Comparison of ENCODE assay signal across 31 cellular contexts in genomic region chr5:178595145-178595544, GRCh38. TPM values are rescaled to one million over a fixed set of nuclear protein-coding genes. Genes with fewer than 3 reads are reported as not detected.
"Had no signal": no experiment of that assay in that cellular context is flagged by ENCODE, and none has a peak within 500 bp of the region (broad histone marks: within the 10 kb centered on the region; RNA-seq: fewer than 3 reads in every experiment).

No MANE protein-coding gene starts in this region.

- ATAC-seq: activated CD8-positive, alpha-beta memory T cell treated with anti-CD3 and anti-CD28 coated beads, Interleukin-2, amount 10 ng/mL, durations not matched to agents 7 days and 5 days had no signal

- DNase-seq: activated CD4-positive, alpha-beta memory T cell treated with anti-CD3 and anti-CD28 coated beads, Interleukin-2, amount 10 ng/mL, durations not matched to agents 7 days and 5 days; activated CD4-positive, alpha-beta T cell treated with anti-CD3 and anti-CD28 coated beads for 1 hour; activated CD4-positive, alpha-beta T cell treated with anti-CD3 and anti-CD28 coated beads for 48 hours; activated CD4-positive, CD25-positive, alpha-beta regulatory T cell; activated CD8-positive, alpha-beta memory T cell treated with anti-CD3 and anti-CD28 coated beads for 24 hours; activated CD8-positive, alpha-beta memory T cell treated with anti-CD3 and anti-CD28 coated beads, Interleukin-2, amount 10 ng/mL, durations not matched to agents 7 days and 5 days; activated CD8-positive, alpha-beta memory T cell treated with anti-CD3 and anti-CD28 coated beads, Interleukin-2, amount 50 U/mL, for 48 hours; activated effector memory CD4-positive, alpha-beta T cell treated with anti-CD3 and anti-CD28 coated beads, Interleukin-2, amount 50 U/mL, for 16 hours; activated naive CD4-positive, alpha-beta T cell; activated naive CD4-positive, alpha-beta T cell treated with anti-CD3 and anti-CD28 coated beads, Interleukin-2, amount 50 U/mL, for 16 hours; activated naive CD8-positive, alpha-beta T cell treated with anti-CD3 and anti-CD28 coated beads for 36 hours; activated T-cell treated with anti-CD3 and anti-CD28 coated beads, Interleukin-2, amount 50 U/mL, for 48 hours; amygdala; KG1; NCI-H1105; NCI-H1436; NCI-H1694; NCI-H1930; NCI-H345; NCI-H524 treated with DMSO at 0.1 percent for 48 hours; NCI-H748 treated with DMSO at 0.1 percent for 48 hours; NK-92 treated with Interleukin-12 subunit alpha and Interleukin-12 subunit beta, amount 100 ng/mL, for 24 hours; Right ventricle myocardium superior; SW 1271; T1000; WERI-Rb-1 had no signal

- H3K27ac Mint-ChIP-seq: activated CD4-positive, alpha-beta memory T cell treated with anti-CD3 and anti-CD28 coated beads, Interleukin-2, amount 10 ng/mL, durations not matched to agents 7 days and 5 days; activated CD8-positive, alpha-beta memory T cell treated with anti-CD3 and anti-CD28 coated beads, Interleukin-2, amount 10 ng/mL, durations not matched to agents 7 days and 5 days; activated naive CD8-positive, alpha-beta T cell treated with anti-CD3 and anti-CD28 coated beads for 36 hours had no signal

- H3K4me3 Mint-ChIP-seq: activated CD4-positive, alpha-beta memory T cell treated with anti-CD3 and anti-CD28 coated beads, Interleukin-2, amount 10 ng/mL, durations not matched to agents 7 days and 5 days; activated CD8-positive, alpha-beta memory T cell treated with anti-CD3 and anti-CD28 coated beads, Interleukin-2, amount 10 ng/mL, durations not matched to agents 7 days and 5 days; activated naive CD8-positive, alpha-beta T cell treated with anti-CD3 and anti-CD28 coated beads for 36 hours; central memory CD8-positive, alpha-beta T cell had no signal

- H3K4me1 Mint-ChIP-seq: central memory CD8-positive, alpha-beta T cell had no signal

- H3K27me3 ChIP-seq: ascending aorta, cardiac muscle cell had no signal

- H3K27ac ChIP-seq: ascending aorta, cardiac muscle cell, WERI-Rb-1 had no signal

- H3K4me3 ChIP-seq: ascending aorta, cardiac muscle cell had no signal

- H3K36me3 ChIP-seq: WERI-Rb-1 had no signal

RNA-seq across cellular contexts. Expression of gene COL23A1, which starts 5.0 kb away (rescaled TPM):
- total RNA-seq: NCI-H460; T-helper 1 cell treated with Interleukin-12 subunit alpha and Interleukin-12 subunit beta and Interleukin-4 antibody, amounts not matched to agents 30 ng/mL and 1 ng/mL, for 36 hours had no signal
